Comparison of ENCODE assay signal across 8 cellular contexts in genomic region chr7:147245274-147245673, GRCh38.
DNase-seq lines count a peak whose midpoint lies in the region; ATAC-seq and TF ChIP-seq lines count a peak whose summit lies in the region.

No MANE protein-coding gene starts in this region.

- peaks cover 2% of the 10 kb centered on the region for H3K27me3 Mint-ChIP-seq in neural progenitor cell (ENCODE audit: insufficient read depth, low read depth)

- H3K9me2 ChIP-seq in PC-9 (ENCODE audit: insufficient read depth): no peaks in the 10 kb centered on the region

- in situ Hi-C loops in ACHN (cut with HindIII; ENCODE audit: low pct_ligation_motif_present, low pct_unique_long_range_greater_than_20kb, low sequenced_read_pairs): no loop called here

- no peak overlapping the region for H3K4me2 ChIP-seq in PC-9
- no peak overlapping the region for H3K4me2 ChIP-seq in neural progenitor cell

- no peaks in the 10 kb centered on the region for H3K36me3 ChIP-seq in PC-9 (ENCODE audit: low read depth)
- H3K36me3 ChIP-seq in neural progenitor cell: no peaks in the 10 kb centered on the region

- peak; percentile 79 for ATAC-seq in HG03432 (IDR thresholded peaks at IDR 0.05; ENCODE audit: unreplicated experiment)

- H3K4me1 Mint-ChIP-seq in neural progenitor cell: no peaks in the 10 kb centered on the region

- H3K79me2 ChIP-seq in PC-9 (ENCODE audit: low read depth) (no peaks in the 10 kb centered on the region), neural progenitor cell (ENCODE audit: low read depth) (no peaks in the 10 kb centered on the region)

- peaks cover 3% of the 10 kb centered on the region for H3K9me3 Mint-ChIP-seq in neural progenitor cell

- no peaks in the 10 kb centered on the region for H3K36me3 Mint-ChIP-seq in neural progenitor cell

- no TSS peak for BruUV-seq in PC-9 (replicated peaks; lab: Mats Ljungman, UMichigan)

- peak; percentile 86 for TF ChIP-seq CTCF in PC-9 (conservative IDR thresholded peaks at IDR 0.05)
- peak; percentile 85 for TF ChIP-seq CTCF in epithelial cell of proximal tubule (conservative IDR thresholded peaks at IDR 0.05; ENCODE audit: low read depth, low read length)
- peak; percentile 78 for TF ChIP-seq CTCF in neural progenitor cell (IDR thresholded peaks at IDR 0.05)

- DNase-seq in ACHN: peak; percentile 75
- DNase-seq in GM03348 (ENCODE audit: low spot score): peak; percentile 53
- peak in 1 of 2 experiments; percentile 20 for DNase-seq in PC-9
- DNase-seq in epithelial cell of proximal tubule (ENCODE audit: low read depth): no peak
- peak; percentile 51 for DNase-seq in neural progenitor cell (ENCODE audit: low spot score)
- DNase-seq in DMS153 (lab: John Stamatoyannopoulos, UW): no peak
- DNase-seq in NCI-H128 (lab: John Stamatoyannopoulos, UW; ENCODE audit: unreplicated experiment): no peak

- intact Hi-C loops in PC-9 (cut with micrococcal nuclease; ENCODE audit: unreplicated experiment): loop anchor here (2.0 to 10.0 kb wide), 2 partner anchors 840 to 1020 kb away; no protein-coding TSS in a partner anchor

- H3F3A ChIP-seq in PC-9 (ENCODE audit: insufficient read depth, low read depth) (no peaks in the 10 kb centered on the region), neural progenitor cell (ENCODE audit: low read depth) (no peaks in the 10 kb centered on the region)

- no peak overlapping the region for H3K27ac Mint-ChIP-seq in neural progenitor cell

- no peak overlapping the region for H3K9ac ChIP-seq in neural progenitor cell

- H3K27ac ChIP-seq in PC-9 (no peak overlapping the region), neural progenitor cell (no peak overlapping the region)

- no peak overlapping the region for H3K4me3 ChIP-seq in PC-9
- H3K4me3 ChIP-seq in epithelial cell of proximal tubule (ENCODE audit: low read depth, low read length): no peak overlapping the region
- no peak overlapping the region for H3K4me3 ChIP-seq in neural progenitor cell

- H3K9me3 ChIP-seq in PC-9 (ENCODE audit: insufficient read depth, low read depth): no peaks in the 10 kb centered on the region
- no peaks in the 10 kb centered on the region for H3K9me3 ChIP-seq in neural progenitor cell (ENCODE audit: low read depth)

- no peaks in the 10 kb centered on the region for H3K4me1 ChIP-seq in PC-9 (replicated peaks; ENCODE audit: insufficient read depth)
- no peaks in the 10 kb centered on the region for H3K4me1 ChIP-seq in neural progenitor cell

- H3K27me3 ChIP-seq in PC-9 (ENCODE audit: insufficient read depth, low read depth): no peaks in the 10 kb centered on the region
- H3K27me3 ChIP-seq in neural progenitor cell: no peaks in the 10 kb centered on the region

- POLR2A ChIA-PET in PC-9 (lab: Charles Lee; ENCODE audit: unreplicated experiment): no interaction called here

- H4K20me1 ChIP-seq in PC-9 (ENCODE audit: insufficient read depth) (no peaks in the 10 kb centered on the region), neural progenitor cell (ENCODE audit: low read depth) (no peaks in the 10 kb centered on the region)

- H3K4me3 Mint-ChIP-seq in neural progenitor cell: no peak overlapping the region

- CTCF ChIA-PET in PC-9 (lab: Charles Lee): no interaction called here

- no peak overlapping the region for H2AFZ ChIP-seq in PC-9
- no peak overlapping the region for H2AFZ ChIP-seq in neural progenitor cell (replicated peaks)

Comparison
In these comparisons a context has a peak if more than half of its experiments do, and no peak if none do; other contexts are left out.
1. DNase-seq: peak in ACHN (single experiment), GM03348 (single experiment) and neural progenitor cell (single experiment); none in epithelial cell of proximal tubule (single experiment), DMS153 (single experiment) and NCI-H128 (single experiment).
2. Peak in every context shown above with its lines, with median percentiles within 50 percentile points of each other: CTCF ChIP-seq.